Comparison of ENCODE assay signal across 20 cellular contexts in the genomic region with DNA sequence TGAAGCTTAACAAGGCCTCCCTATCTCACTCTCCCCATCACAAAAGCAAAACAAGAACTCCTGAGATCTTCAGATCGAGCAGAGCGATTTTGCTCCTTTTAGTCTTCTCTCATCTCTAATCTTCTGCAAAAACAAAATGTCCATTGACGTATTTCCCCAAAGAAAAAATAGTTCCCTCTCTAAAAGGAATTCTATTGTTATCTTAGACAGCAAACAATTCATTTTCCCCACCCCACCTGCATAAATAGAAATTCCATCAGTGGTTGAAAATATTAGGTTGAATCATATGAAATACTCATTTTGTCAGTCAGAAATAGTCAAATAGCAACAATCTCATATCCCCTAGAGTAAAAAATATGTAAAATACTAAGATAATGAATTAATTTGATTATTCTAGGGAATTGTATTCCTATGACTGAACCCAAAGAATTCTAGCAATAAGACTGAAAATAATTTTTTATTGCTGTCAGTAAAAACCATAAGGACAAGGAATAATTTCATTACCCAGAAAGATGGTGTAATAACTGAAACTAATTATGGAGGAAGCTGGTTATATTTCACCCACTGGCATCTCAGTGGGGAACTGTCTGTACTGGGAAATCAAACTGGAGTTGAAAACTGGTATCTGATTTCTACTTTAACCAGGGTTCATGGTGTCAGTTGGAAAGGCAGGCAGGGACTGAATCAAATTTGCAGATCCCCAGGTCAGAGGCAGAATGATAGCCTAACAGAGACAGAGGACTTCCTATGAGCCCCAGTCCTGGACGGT.
"Had no signal": no experiment of that assay in that cellular context is flagged by ENCODE, and none has a peak within 500 bp of the region (broad histone marks: within the 10 kb centered on the region; RNA-seq: fewer than 3 reads in every experiment).

No MANE protein-coding gene starts in this region.

- H3K4me1 ChIP-seq: suprapubic skin had no signal

- H3K27ac Mint-ChIP-seq: activated CD4-positive, alpha-beta T cell treated with anti-CD3 and anti-CD28 coated beads, Interleukin-2, amount 10 ng/mL, durations not matched to agents 7 days and 5 days; activated CD8-positive, alpha-beta T cell treated with anti-CD3 and anti-CD28 coated beads, Interleukin-2, amount 10 ng/mL, durations not matched to agents 7 days and 5 days; activated naive CD8-positive, alpha-beta T cell treated with anti-CD3 and anti-CD28 coated beads, Interleukin-2, amount 10 ng/mL, durations not matched to agents 7 days and 5 days; activated T-cell treated with anti-CD3 and anti-CD28 coated beads, Interleukin-2, amount 50 U/mL, for 24 hours; activated T-helper 2 cell treated with anti-CD3 and anti-CD28 coated beads, Interferon-gamma antibody, Interleukin-2, Interleukin-4, amounts not matched to agents 10 μg/mL and 5 μg/mL and 100 μg/mL, durations not matched to agents 14 hours and 24 hours and 36 hours; nephron progenitor cell; stimulated activated naive CD8-positive, alpha-beta T cell treated with anti-CD3 and anti-CD28 coated beads, Interleukin-15, amount 100 ng/mL, for 72 hours had no signal

- DNase-seq: activated CD4-positive, alpha-beta T cell treated with anti-CD3 and anti-CD28 coated beads, Interleukin-2, amount 10 ng/mL, durations not matched to agents 7 days and 5 days; activated CD8-positive, alpha-beta T cell treated with anti-CD3 and anti-CD28 coated beads, Interleukin-2, amount 10 ng/mL, durations not matched to agents 7 days and 5 days; activated naive CD4-positive, alpha-beta T cell treated with Interleukin-2 at 50 U/mL for 16 hours; activated naive CD8-positive, alpha-beta T cell treated with anti-CD3 and anti-CD28 coated beads, Interleukin-2, amount 10 ng/mL, durations not matched to agents 7 days and 5 days; activated T-cell treated with anti-CD3 and anti-CD28 coated beads, Interleukin-2, amount 50 U/mL, for 24 hours; body of pancreas; caudate nucleus; erythroblast; foreskin melanocyte; head of caudate nucleus; left lung; nephron progenitor cell; nucleus accumbens; retina; stimulated activated CD4-positive, alpha-beta T cell treated with anti-CD3 and anti-CD28 coated beads, Interleukin-2, amount 100 ng/mL, for 48 hours; stimulated activated naive CD8-positive, alpha-beta T cell treated with anti-CD3 and anti-CD28 coated beads, Interleukin-15, amount 100 ng/mL, for 72 hours; T-helper 9 cell; transverse colon had no signal

- H3K27ac ChIP-seq: body of pancreas, left lung, suprapubic skin, transverse colon had no signal

- H3K4me3 ChIP-seq: body of pancreas, left lung, suprapubic skin, transverse colon had no signal

- H3K9me3 ChIP-seq: body of pancreas, left lung, suprapubic skin, transverse colon had no signal

- ATAC-seq: activated CD8-positive, alpha-beta T cell treated with anti-CD3 and anti-CD28 coated beads, Interleukin-2, amount 10 ng/mL, durations not matched to agents 7 days and 5 days; body of pancreas; left lung; stimulated activated naive CD8-positive, alpha-beta T cell treated with anti-CD3 and anti-CD28 coated beads, Interleukin-15, amount 100 ng/mL, for 72 hours had no signal

- H3K27me3 ChIP-seq: body of pancreas, left lung, suprapubic skin, transverse colon had no signal

- H3K9me3 Mint-ChIP-seq: activated T-cell treated with anti-CD3 and anti-CD28 coated beads, Interleukin-2, amount 50 U/mL, for 24 hours; activated T-helper 2 cell treated with anti-CD3 and anti-CD28 coated beads, Interferon-gamma antibody, Interleukin-2, Interleukin-4, amounts not matched to agents 10 μg/mL and 5 μg/mL and 100 μg/mL, durations not matched to agents 14 hours and 24 hours and 36 hours; nephron progenitor cell; stimulated activated naive CD8-positive, alpha-beta T cell treated with anti-CD3 and anti-CD28 coated beads, Interleukin-15, amount 100 ng/mL, for 72 hours had no signal

- H3K4me3 Mint-ChIP-seq: activated CD4-positive, alpha-beta T cell treated with anti-CD3 and anti-CD28 coated beads, Interleukin-2, amount 10 ng/mL, durations not matched to agents 7 days and 5 days; activated CD8-positive, alpha-beta T cell treated with anti-CD3 and anti-CD28 coated beads, Interleukin-2, amount 10 ng/mL, durations not matched to agents 7 days and 5 days; activated naive CD8-positive, alpha-beta T cell treated with anti-CD3 and anti-CD28 coated beads, Interleukin-2, amount 10 ng/mL, durations not matched to agents 7 days and 5 days; activated T-cell treated with anti-CD3 and anti-CD28 coated beads, Interleukin-2, amount 50 U/mL, for 24 hours; nephron progenitor cell; stimulated activated naive CD8-positive, alpha-beta T cell treated with anti-CD3 and anti-CD28 coated beads, Interleukin-15, amount 100 ng/mL, for 72 hours had no signal

- H3K36me3 ChIP-seq: left lung, suprapubic skin, transverse colon had no signal

- H3K27me3 Mint-ChIP-seq: activated CD4-positive, alpha-beta T cell treated with anti-CD3 and anti-CD28 coated beads, Interleukin-2, amount 10 ng/mL, durations not matched to agents 7 days and 5 days; activated naive CD8-positive, alpha-beta T cell treated with anti-CD3 and anti-CD28 coated beads, Interleukin-2, amount 10 ng/mL, durations not matched to agents 7 days and 5 days; activated T-cell treated with anti-CD3 and anti-CD28 coated beads, Interleukin-2, amount 50 U/mL, for 24 hours; stimulated activated naive CD8-positive, alpha-beta T cell treated with anti-CD3 and anti-CD28 coated beads, Interleukin-15, amount 100 ng/mL, for 72 hours had no signal
